In the genomic region with DNA sequence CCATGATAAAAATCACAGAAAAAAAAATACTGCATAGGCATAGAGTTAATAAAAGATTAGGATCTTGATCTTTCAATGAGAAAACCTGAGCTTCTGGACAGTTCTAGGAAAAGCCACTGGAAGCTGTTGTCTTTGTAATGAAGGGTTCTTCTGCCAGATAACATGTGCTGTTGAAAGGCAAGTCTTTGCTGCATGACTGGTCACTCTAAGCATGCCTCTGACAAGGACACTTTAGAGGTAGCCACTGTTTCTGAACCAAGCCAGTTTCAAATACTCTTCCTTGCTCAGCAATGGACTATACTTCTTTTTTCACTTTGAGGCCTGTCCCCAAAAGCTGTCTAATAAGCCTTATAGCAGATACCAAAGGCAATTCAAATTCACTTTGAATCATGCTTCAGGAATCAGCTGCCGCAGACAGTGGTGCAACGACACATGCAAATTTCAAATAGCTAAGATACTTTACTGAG, we compare ENCODE assay signal across 16 cellular contexts.
DNase-seq lines count a peak whose midpoint lies in the region; ATAC-seq, FAIRE-seq and TF ChIP-seq lines count a peak whose summit lies in the region.
"Had no signal": no experiment of that assay in that cellular context is flagged by ENCODE, and none has a peak within 500 bp of the region (broad histone marks: within the 10 kb centered on the region; RNA-seq: fewer than 3 reads in every experiment).

No MANE protein-coding gene starts in this region.

- H3K9me3 Mint-ChIP-seq in glutamatergic neuron (ENCODE audit: unreplicated experiment), result peaks cover 3% of the 10 kb centered on the region
- no peaks in the 10 kb centered on the region for H3K9me3 Mint-ChIP-seq in Caco-2 (ENCODE audit: unreplicated experiment)
- H3K9me3 Mint-ChIP-seq in endodermal cell, result peaks cover 6% of the 10 kb centered on the region

- in situ Hi-C loops in brain microvascular endothelial cell (cut with HindIII; ENCODE audit: low pct_ligation_motif_present, low sequenced_read_pairs), result no loop called here

- ATAC-seq in A549 (no peak), HG02759 (IDR thresholded peaks at IDR 0.05; ENCODE audit: unreplicated experiment) (peak; percentile 32)

- TF ChIP-seq POLR2A in A549 (IDR thresholded peaks at IDR 0.05; ENCODE audit: low read length), result no peak

- H3K4me3 ChIP-seq in A549, result no peak overlapping the region
- no peak overlapping the region for H3K4me3 ChIP-seq in brain microvascular endothelial cell (ENCODE audit: low read depth, low read length)
- no peak overlapping the region for H3K4me3 ChIP-seq in Caco-2 (ENCODE audit: low read depth, low read length)
- no peak overlapping the region for H3K4me3 ChIP-seq in endodermal cell (ENCODE audit: low read length)

- H3K27me3 ChIP-seq in brain microvascular endothelial cell (replicated peaks), result no peaks in the 10 kb centered on the region
- H3K27me3 ChIP-seq in Caco-2 (replicated peaks; ENCODE audit: control insufficient read depth, insufficient read depth, low read length), result no peaks in the 10 kb centered on the region
- H3K27me3 ChIP-seq in endodermal cell (ENCODE audit: control insufficient read depth, insufficient read depth, low read length, poor library complexity, severe bottlenecking), result no peaks in the 10 kb centered on the region

- TF ChIP-seq EP300 in A549 (IDR thresholded peaks at IDR 0.05), result no peak

- no TSS peak for BruUV-seq in Caco-2 (replicated peaks; lab: Mats Ljungman, UMichigan)

- DNase-seq in A549 (ENCODE audit: low read depth in 1 of 2, low spot score in 1 of 2), result no peak
- peak; percentile 74 for DNase-seq in brain microvascular endothelial cell
- DNase-seq in kidney tubule cell (ENCODE audit: low spot score), result peak; percentile 78
- DNase-seq in glutamatergic neuron, result no peak
- DNase-seq in activated CD8-positive, alpha-beta memory T cell treated with anti-CD3 and anti-CD28 coated beads, Interleukin-2, amount 50 U/mL, for 4 hours, result no peak
- no peak for DNase-seq in Caco-2
- DNase-seq in endodermal cell, result no peak
- DNase-seq: activated CD4-positive, alpha-beta T cell treated with anti-CD3 and anti-CD28 coated beads for 48 hours; activated naive CD8-positive, alpha-beta T cell treated with anti-CD3 and anti-CD28 coated beads for 36 hours; AML-193; midbrain; NCI-H2029; RPMI8226; stimulated activated naive B cell treated with anti-CD40 and anti-IgM and Interleukin-4, amounts not matched to agents 10 μg/mL and 1 μg/mL and 100 μg/mL, for 72 hours had no signal

- peak overlapping the region; percentile 78 to 87 for H3K27ac ChIP-seq in A549
- H3K27ac ChIP-seq in brain microvascular endothelial cell, result peak overlapping the region; percentile 96
- H3K27ac ChIP-seq in endodermal cell (ENCODE audit: low read depth, low read length), result no peak overlapping the region
- H3K27ac ChIP-seq: epithelial cell of prostate had no signal

- H3K36me3 ChIP-seq in brain microvascular endothelial cell (replicated peaks) (no peaks in the 10 kb centered on the region), Caco-2 (ENCODE audit: control insufficient read depth, insufficient read depth, low read length) (no peaks in the 10 kb centered on the region), endodermal cell (ENCODE audit: control insufficient read depth, insufficient read depth, low read length) (no peaks in the 10 kb centered on the region)

- H3K4me1 ChIP-seq in A549 (peaks cover 71% of the 10 kb centered on the region), Caco-2 (peaks cover 52% of the 10 kb centered on the region), endodermal cell (ENCODE audit: control insufficient read depth, insufficient read depth, low read length) (no peaks in the 10 kb centered on the region)

- H3K27ac Mint-ChIP-seq in glutamatergic neuron (ENCODE audit: unreplicated experiment), result no peak overlapping the region
- no peak overlapping the region for H3K27ac Mint-ChIP-seq in Caco-2 (ENCODE audit: unreplicated experiment)
- no peak overlapping the region for H3K27ac Mint-ChIP-seq in endodermal cell
- H3K27ac Mint-ChIP-seq: activated naive CD8-positive, alpha-beta T cell treated with anti-CD3 and anti-CD28 coated beads for 36 hours; stimulated activated naive B cell treated with anti-CD40 and anti-IgM and Interleukin-4, amounts not matched to agents 10 μg/mL and 1 μg/mL and 100 μg/mL, for 72 hours had no signal

- TF ChIP-seq RAD21 in A549 (conservative IDR thresholded peaks at IDR 0.05 in 1 of 2, IDR thresholded peaks at IDR 0.05 in 1 of 2), result no peak

- FAIRE-seq in A549 (lab: Jason Lieb, UNC), result no peak

- H3K36me3 Mint-ChIP-seq in glutamatergic neuron (ENCODE audit: unreplicated experiment) (no peaks in the 10 kb centered on the region), Caco-2 (ENCODE audit: insufficient read depth, unreplicated experiment) (peaks cover under 1% of the 10 kb centered on the region), endodermal cell (ENCODE audit: low read depth) (no peaks in the 10 kb centered on the region)

- H3K27me3 Mint-ChIP-seq in glutamatergic neuron (ENCODE audit: unreplicated experiment), result peaks cover 4% of the 10 kb centered on the region
- H3K27me3 Mint-ChIP-seq in Caco-2 (ENCODE audit: insufficient read depth, unreplicated experiment), result no peaks in the 10 kb centered on the region
- no peaks in the 10 kb centered on the region for H3K27me3 Mint-ChIP-seq in endodermal cell (ENCODE audit: insufficient read depth)
- H3K27me3 Mint-ChIP-seq: activated naive CD8-positive, alpha-beta T cell treated with anti-CD3 and anti-CD28 coated beads for 36 hours; stimulated activated naive B cell treated with anti-CD40 and anti-IgM and Interleukin-4, amounts not matched to agents 10 μg/mL and 1 μg/mL and 100 μg/mL, for 72 hours had no signal

- H3K4me2 ChIP-seq in A549, result peak overlapping the region; percentile 40

- H3K9ac ChIP-seq in endodermal cell (ENCODE audit: extremely low read depth, low read length, poor library complexity, severe bottlenecking), result no peak overlapping the region

- H3K4me3 Mint-ChIP-seq in glutamatergic neuron (ENCODE audit: unreplicated experiment) (no peak overlapping the region), Caco-2 (ENCODE audit: unreplicated experiment) (no peak overlapping the region), endodermal cell (no peak overlapping the region)
- H3K4me3 Mint-ChIP-seq: activated naive CD8-positive, alpha-beta T cell treated with anti-CD3 and anti-CD28 coated beads for 36 hours; stimulated activated naive B cell treated with anti-CD40 and anti-IgM and Interleukin-4, amounts not matched to agents 10 μg/mL and 1 μg/mL and 100 μg/mL, for 72 hours had no signal

- CTCF ChIA-PET in A549 (lab: Yijun Ruan, JAX) (interaction anchor here (0.7 to 1.9 kb wide), 3 partner anchors 12 to 694 kb away, joined by 3 to 7 read pairs (median 3); no protein-coding TSS in a partner anchor), Caco-2 (lab: Charles Lee) (interaction anchor here (0.7 kb wide), 1 partner anchor 10 kb away, joined by 3 read pairs; no protein-coding TSS in a partner anchor)

- WGBS in A549 (ENCODE audit: missing lambda C conversion rate), result 85% methylated on average over 2 of the region's 2 CpGs
- 77 to 90% methylated on average over 2 of the region's 2 CpGs for WGBS in endodermal cell (ENCODE audit: insufficient coverage in 1 of 2, insufficient read length in 1 of 2), 2 experiments

- no peak for TF ChIP-seq CTCF in A549 (IDR thresholded peaks at IDR 0.05)
- TF ChIP-seq CTCF in brain microvascular endothelial cell (IDR thresholded peaks at IDR 0.05; ENCODE audit: low read depth, low read length, missing control alignments), result no peak
- no peak for TF ChIP-seq CTCF in glutamatergic neuron (IDR thresholded peaks at IDR 0.05; ENCODE audit: partially characterized antibody, unreplicated experiment)
- TF ChIP-seq CTCF in Caco-2 (IDR thresholded peaks at IDR 0.05; ENCODE audit: insufficient read depth in 1 of 2, low read depth in 1 of 2, low read length in 1 of 2, severe bottlenecking in 1 of 2, unreplicated experiment in 1 of 2), result no peak
- TF ChIP-seq CTCF in endodermal cell (conservative IDR thresholded peaks at IDR 0.05), result no peak

- intact Hi-C loops in Caco-2 (cut with micrococcal nuclease; ENCODE audit: unreplicated experiment), result no loop called here

- peaks cover 20% of the 10 kb centered on the region for H3K4me1 Mint-ChIP-seq in glutamatergic neuron (ENCODE audit: low read depth, unreplicated experiment)
- peaks cover 50% of the 10 kb centered on the region for H3K4me1 Mint-ChIP-seq in Caco-2 (ENCODE audit: low read depth, unreplicated experiment)
- peaks cover 3% of the 10 kb centered on the region for H3K4me1 Mint-ChIP-seq in endodermal cell

- POLR2A ChIA-PET in A549 (lab: Yijun Ruan, JAX), result interaction anchor here (0.7 to 1.2 kb wide), 3 partner anchors 68 to 70 kb away, joined by 3 read pairs; a partner anchor contains a TSS
- POLR2A ChIA-PET in Caco-2 (lab: Charles Lee), result interaction anchor here (0.9 to 1.1 kb wide), 2 partner anchors 70 to 71 kb away, joined by 3 to 4 read pairs; a partner anchor contains a TSS

- H3K9me3 ChIP-seq in A549 (peaks cover 11% of the 10 kb centered on the region; the same call in 1 of the 3 replicates), Caco-2 (peaks cover 3% of the 10 kb centered on the region; the same call in 1 of the 2 replicates), endodermal cell (ENCODE audit: control insufficient read depth, low read length) (no peaks in the 10 kb centered on the region)

TF ChIP-seq in A549, 52 proteins besides CTCF, POLR2A, EP300 and RAD21:
- TF ChIP-seq TFCP2L1 (CRISPR knock-in tag; IDR thresholded peaks at IDR 0.05), result no peak
- no peak for TF ChIP-seq HEYL (CRISPR knock-in tag; IDR thresholded peaks at IDR 0.05)
- no peak for TF ChIP-seq NPAS2 (CRISPR knock-in tag; IDR thresholded peaks at IDR 0.05; ENCODE audit: borderline replicate concordance)
- TF ChIP-seq KDM1A (IDR thresholded peaks at IDR 0.05; ENCODE audit: low read depth), result no peak
- no peak for TF ChIP-seq HDAC2 (IDR thresholded peaks at IDR 0.05)
- TF ChIP-seq ZFP36 (IDR thresholded peaks at IDR 0.05; ENCODE audit: borderline replicate concordance, partially characterized antibody), result no peak

Comparison
In these comparisons a context has a peak if more than half of its experiments do, and no peak if none do; other contexts are left out.
1. DNase-seq: peak in brain microvascular endothelial cell (single experiment) and kidney tubule cell (single experiment); none in A549 (0 of 2), glutamatergic neuron (single experiment), activated CD8-positive, alpha-beta memory T cell treated with anti-CD3 and anti-CD28 coated beads, Interleukin-2, amount 50 U/mL, for 4 hours (single experiment), Caco-2 (0 of 2) and endodermal cell (single experiment).